Comparison of ENCODE assay signal across 2 cellular contexts in the genomic region with DNA sequence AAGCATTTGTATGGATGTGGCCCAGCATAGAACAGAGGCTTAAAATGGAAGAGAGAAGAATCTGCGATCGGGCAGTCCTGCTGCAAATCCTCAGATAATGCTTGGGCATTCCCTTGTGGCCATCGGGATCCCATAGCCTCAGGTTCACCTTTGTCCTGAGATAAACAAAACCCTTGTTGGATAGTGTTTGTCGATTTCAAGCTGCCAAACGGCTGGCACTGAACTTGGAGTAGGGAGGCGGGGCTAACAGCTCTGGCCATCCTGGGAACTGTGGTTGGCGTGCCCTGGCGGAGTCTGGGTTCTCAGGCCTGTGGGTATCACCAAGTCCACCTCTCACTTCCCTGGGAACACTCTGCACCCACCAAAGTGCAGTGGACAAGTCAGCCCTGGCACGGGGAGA.
TF ChIP-seq lines count a peak whose summit lies in the region.

No MANE protein-coding gene starts in this region.

TF ChIP-seq in GM23338, 12 proteins besides CTCF, POLR2A, EP300 and RAD21 (continued from another document):
- TF ChIP-seq, protein P1, sequence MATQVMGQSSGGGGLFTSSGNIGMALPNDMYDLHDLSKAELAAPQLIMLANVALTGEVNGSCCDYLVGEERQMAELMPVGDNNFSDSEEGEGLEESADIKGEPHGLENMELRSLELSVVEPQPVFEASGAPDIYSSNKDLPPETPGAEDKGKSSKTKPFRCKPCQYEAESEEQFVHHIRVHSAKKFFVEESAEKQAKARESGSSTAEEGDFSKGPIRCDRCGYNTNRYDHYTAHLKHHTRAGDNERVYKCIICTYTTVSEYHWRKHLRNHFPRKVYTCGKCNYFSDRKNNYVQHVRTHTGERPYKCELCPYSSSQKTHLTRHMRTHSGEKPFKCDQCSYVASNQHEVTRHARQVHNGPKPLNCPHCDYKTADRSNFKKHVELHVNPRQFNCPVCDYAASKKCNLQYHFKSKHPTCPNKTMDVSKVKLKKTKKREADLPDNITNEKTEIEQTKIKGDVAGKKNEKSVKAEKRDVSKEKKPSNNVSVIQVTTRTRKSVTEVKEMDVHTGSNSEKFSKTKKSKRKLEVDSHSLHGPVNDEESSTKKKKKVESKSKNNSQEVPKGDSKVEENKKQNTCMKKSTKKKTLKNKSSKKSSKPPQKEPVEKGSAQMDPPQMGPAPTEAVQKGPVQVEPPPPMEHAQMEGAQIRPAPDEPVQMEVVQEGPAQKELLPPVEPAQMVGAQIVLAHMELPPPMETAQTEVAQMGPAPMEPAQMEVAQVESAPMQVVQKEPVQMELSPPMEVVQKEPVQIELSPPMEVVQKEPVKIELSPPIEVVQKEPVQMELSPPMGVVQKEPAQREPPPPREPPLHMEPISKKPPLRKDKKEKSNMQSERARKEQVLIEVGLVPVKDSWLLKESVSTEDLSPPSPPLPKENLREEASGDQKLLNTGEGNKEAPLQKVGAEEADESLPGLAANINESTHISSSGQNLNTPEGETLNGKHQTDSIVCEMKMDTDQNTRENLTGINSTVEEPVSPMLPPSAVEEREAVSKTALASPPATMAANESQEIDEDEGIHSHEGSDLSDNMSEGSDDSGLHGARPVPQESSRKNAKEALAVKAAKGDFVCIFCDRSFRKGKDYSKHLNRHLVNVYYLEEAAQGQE (IDR thresholded peaks at IDR 0.05; ENCODE audit: unreplicated experiment), result no peak
- no peak for TF ChIP-seq STAT1 (IDR thresholded peaks at IDR 0.05; ENCODE audit: unreplicated experiment)
- no peak for TF ChIP-seq ZNF331 (CRISPR knock-in tag; IDR thresholded peaks at IDR 0.05; ENCODE audit: low read depth)
- TF ChIP-seq, protein P2, sequence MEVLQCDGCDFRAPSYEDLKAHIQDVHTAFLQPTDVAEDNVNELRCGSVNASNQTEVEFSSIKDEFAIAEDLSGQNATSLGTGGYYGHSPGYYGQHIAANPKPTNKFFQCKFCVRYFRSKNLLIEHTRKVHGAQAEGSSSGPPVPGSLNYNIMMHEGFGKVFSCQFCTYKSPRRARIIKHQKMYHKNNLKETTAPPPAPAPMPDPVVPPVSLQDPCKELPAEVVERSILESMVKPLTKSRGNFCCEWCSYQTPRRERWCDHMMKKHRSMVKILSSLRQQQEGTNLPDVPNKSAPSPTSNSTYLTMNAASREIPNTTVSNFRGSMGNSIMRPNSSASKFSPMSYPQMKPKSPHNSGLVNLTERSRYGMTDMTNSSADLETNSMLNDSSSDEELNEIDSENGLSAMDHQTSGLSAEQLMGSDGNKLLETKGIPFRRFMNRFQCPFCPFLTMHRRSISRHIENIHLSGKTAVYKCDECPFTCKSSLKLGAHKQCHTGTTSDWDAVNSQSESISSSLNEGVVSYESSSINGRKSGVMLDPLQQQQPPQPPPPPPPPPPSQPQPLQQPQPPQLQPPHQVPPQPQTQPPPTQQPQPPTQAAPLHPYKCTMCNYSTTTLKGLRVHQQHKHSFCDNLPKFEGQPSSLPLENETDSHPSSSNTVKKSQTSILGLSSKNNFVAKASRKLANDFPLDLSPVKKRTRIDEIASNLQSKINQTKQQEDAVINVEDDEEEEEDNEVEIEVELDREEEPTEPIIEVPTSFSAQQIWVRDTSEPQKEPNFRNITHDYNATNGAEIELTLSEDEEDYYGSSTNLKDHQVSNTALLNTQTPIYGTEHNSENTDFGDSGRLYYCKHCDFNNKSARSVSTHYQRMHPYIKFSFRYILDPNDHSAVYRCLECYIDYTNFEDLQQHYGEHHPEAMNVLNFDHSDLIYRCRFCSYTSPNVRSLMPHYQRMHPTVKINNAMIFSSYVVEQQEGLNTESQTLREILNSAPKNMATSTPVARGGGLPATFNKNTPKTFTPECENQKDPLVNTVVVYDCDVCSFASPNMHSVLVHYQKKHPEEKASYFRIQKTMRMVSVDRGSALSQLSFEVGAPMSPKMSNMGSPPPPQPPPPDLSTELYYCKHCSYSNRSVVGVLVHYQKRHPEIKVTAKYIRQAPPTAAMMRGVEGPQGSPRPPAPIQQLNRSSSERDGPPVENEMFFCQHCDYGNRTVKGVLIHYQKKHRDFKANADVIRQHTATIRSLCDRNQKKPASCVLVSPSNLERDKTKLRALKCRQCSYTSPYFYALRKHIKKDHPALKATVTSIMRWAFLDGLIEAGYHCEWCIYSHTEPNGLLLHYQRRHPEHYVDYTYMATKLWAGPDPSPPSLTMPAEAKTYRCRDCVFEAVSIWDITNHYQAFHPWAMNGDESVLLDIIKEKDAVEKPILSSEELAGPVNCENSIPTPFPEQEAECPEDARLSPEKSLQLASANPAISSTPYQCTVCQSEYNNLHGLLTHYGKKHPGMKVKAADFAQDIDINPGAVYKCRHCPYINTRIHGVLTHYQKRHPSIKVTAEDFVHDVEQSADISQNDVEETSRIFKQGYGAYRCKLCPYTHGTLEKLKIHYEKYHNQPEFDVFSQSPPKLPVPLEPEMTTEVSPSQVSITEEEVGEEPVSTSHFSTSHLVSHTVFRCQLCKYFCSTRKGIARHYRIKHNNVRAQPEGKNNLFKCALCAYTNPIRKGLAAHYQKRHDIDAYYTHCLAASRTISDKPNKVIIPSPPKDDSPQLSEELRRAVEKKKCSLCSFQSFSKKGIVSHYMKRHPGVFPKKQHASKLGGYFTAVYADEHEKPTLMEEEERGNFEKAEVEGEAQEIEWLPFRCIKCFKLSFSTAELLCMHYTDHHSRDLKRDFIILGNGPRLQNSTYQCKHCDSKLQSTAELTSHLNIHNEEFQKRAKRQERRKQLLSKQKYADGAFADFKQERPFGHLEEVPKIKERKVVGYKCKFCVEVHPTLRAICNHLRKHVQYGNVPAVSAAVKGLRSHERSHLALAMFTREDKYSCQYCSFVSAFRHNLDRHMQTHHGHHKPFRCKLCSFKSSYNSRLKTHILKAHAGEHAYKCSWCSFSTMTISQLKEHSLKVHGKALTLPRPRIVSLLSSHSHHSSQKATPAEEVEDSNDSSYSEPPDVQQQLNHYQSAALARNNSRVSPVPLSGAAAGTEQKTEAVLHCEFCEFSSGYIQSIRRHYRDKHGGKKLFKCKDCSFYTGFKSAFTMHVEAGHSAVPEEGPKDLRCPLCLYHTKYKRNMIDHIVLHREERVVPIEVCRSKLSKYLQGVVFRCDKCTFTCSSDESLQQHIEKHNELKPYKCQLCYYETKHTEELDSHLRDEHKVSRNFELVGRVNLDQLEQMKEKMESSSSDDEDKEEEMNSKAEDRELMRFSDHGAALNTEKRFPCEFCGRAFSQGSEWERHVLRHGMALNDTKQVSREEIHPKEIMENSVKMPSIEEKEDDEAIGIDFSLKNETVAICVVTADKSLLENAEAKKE (CRISPR knock-in tag; IDR thresholded peaks at IDR 0.05), result no peak
- TF ChIP-seq CREB1 (CRISPR knock-in tag; IDR thresholded peaks at IDR 0.05; ENCODE audit: low read depth), result no peak
- TF ChIP-seq ZNF114 (CRISPR knock-in tag; IDR thresholded peaks at IDR 0.05), result no peak
- TF ChIP-seq ETS1 (IDR thresholded peaks at IDR 0.05), result no peak
- TF ChIP-seq NANOG (IDR thresholded peaks at IDR 0.05; ENCODE audit: borderline replicate concordance), result no peak
TF ChIP-seq in GM23338: peak in this region for 0.

TF ChIP-seq in liver, 16 proteins besides CTCF, POLR2A, EP300 and RAD21 (continued from another document):
- TF ChIP-seq, protein P1 (IDR thresholded peaks at IDR 0.05), result no peak
